ENCODE assay signal across 1 cellular context in genomic region chr7:95411036-95411435, GRCh38.
A peak's percentile ranks its signal among the peaks of the same experiment; 100 is the strongest.
TF ChIP-seq lines count a peak whose summit lies in the region.

No MANE protein-coding gene starts in this region.

TF ChIP-seq in endothelial cell of umbilical vein, 7 proteins besides CTCF, POLR2A, EP300 and RAD21:
- TF ChIP-seq MYC (IDR thresholded peaks at IDR 0.05; ENCODE audit: low read depth, low read length) (no peak), JUN (IDR thresholded peaks at IDR 0.05; ENCODE audit: borderline replicate concordance, insufficient read depth, insufficient read length, low read depth) (peak; percentile 39), FOS (IDR thresholded peaks at IDR 0.05; ENCODE audit: borderline replicate concordance, insufficient read depth, low read length) (peak; percentile 35)
